Comparison of ENCODE assay signal across 1 cellular context in genomic region chr11:45817191-45817590, GRCh38.
TF ChIP-seq lines count a peak whose summit lies in the region.

No MANE protein-coding gene starts in this region.

TF ChIP-seq in GM12878, 131 proteins besides CTCF, POLR2A, EP300 and RAD21:
- no peak for TF ChIP-seq FOXM1 (IDR thresholded peaks at IDR 0.05; ENCODE audit: low read depth, low read length)
- TF ChIP-seq SIX5 (IDR thresholded peaks at IDR 0.05; ENCODE audit: low read depth, low read length, severe bottlenecking), result no peak
- no peak for TF ChIP-seq MEF2A (IDR thresholded peaks at IDR 0.05; ENCODE audit: insufficient read depth, low read depth, low read length)
- TF ChIP-seq ZNF217 (IDR thresholded peaks at IDR 0.05), result peak; percentile 94
- no peak for TF ChIP-seq TCF3 (IDR thresholded peaks at IDR 0.05; ENCODE audit: borderline replicate concordance, insufficient read depth, low read depth, low read length)
- TF ChIP-seq RELB (IDR thresholded peaks at IDR 0.05; ENCODE audit: low read depth), result peak; percentile 39; the same call in 1 of the 2 replicates
- peak; percentile 61 for TF ChIP-seq NR2C1 (IDR thresholded peaks at IDR 0.05)
- peak; percentile 42; the same call in 1 of the 2 replicates for TF ChIP-seq DPF2 (IDR thresholded peaks at IDR 0.05)
- TF ChIP-seq NR2F1 (conservative IDR thresholded peaks at IDR 0.05), result peak; percentile 81
- peak; percentile 37; the same call in 1 of the 2 replicates for TF ChIP-seq MTA2 (IDR thresholded peaks at IDR 0.05; ENCODE audit: low read depth)
- TF ChIP-seq EED (IDR thresholded peaks at IDR 0.05; ENCODE audit: low read depth), result peak; percentile 31; the same call in 1 of the 2 replicates
- no peak for TF ChIP-seq NFXL1 (IDR thresholded peaks at IDR 0.05; ENCODE audit: borderline replicate concordance)
- peak; percentile 18 to 74; a peak in 2 of 4 replicates for TF ChIP-seq BHLHE40 (IDR thresholded peaks at IDR 0.05; ENCODE audit: borderline replicate concordance in 1 of 2, low read depth in 2 of 2, low read length in 1 of 2)
- peak; percentile 72 for TF ChIP-seq RAD51 (IDR thresholded peaks at IDR 0.05)
- TF ChIP-seq RB1 (IDR thresholded peaks at IDR 0.05; ENCODE audit: borderline replicate concordance), result no peak
- TF ChIP-seq ZBED1 (IDR thresholded peaks at IDR 0.05; ENCODE audit: borderline replicate concordance), result no peak
- TF ChIP-seq ZSCAN29 (IDR thresholded peaks at IDR 0.05), result no peak
- TF ChIP-seq ZNF687 (IDR thresholded peaks at IDR 0.05), result peak; percentile 58; the same call in 1 of the 2 replicates
- TF ChIP-seq USF1 (IDR thresholded peaks at IDR 0.05; ENCODE audit: borderline replicate concordance, extremely low read length, insufficient read depth, low read depth, low read length), result peak; percentile 16
- 0 out of 2 replicates have a peak, but pooled peaks have one; percentile 66 for TF ChIP-seq RCOR1 (conservative IDR thresholded peaks at IDR 0.05; ENCODE audit: low read depth, low read length)
- peak; percentile 83; the same call in 1 of the 2 replicates for TF ChIP-seq SMARCA5 (IDR thresholded peaks at IDR 0.05)
- TF ChIP-seq WRNIP1 (IDR thresholded peaks at IDR 0.05; ENCODE audit: borderline replicate concordance, low read depth, low read length), result no peak
- peak; percentile 63; the same call in 1 of the 2 replicates for TF ChIP-seq IKZF1 (conservative IDR thresholded peaks at IDR 0.05)
- TF ChIP-seq MLLT1 (IDR thresholded peaks at IDR 0.05), result 0 out of 2 replicates have a peak, but pooled peaks have one; percentile 55
- no peak for TF ChIP-seq SUZ12 (IDR thresholded peaks at IDR 0.05; ENCODE audit: unreplicated experiment)
- TF ChIP-seq IRF4 (IDR thresholded peaks at IDR 0.05; ENCODE audit: low read depth, low read length), result 0 out of 2 replicates have a peak, but pooled peaks have one; percentile 16
- peak; percentile 92 for TF ChIP-seq SPI1 (IDR thresholded peaks at IDR 0.05; ENCODE audit: borderline replicate concordance, insufficient read depth, low read depth, low read length)
- peak; percentile 56 for TF ChIP-seq IKZF2 (IDR thresholded peaks at IDR 0.05)
